4 cellular contexts compared by ENCODE assay signal in genomic region chr20:35884541-35884865, GRCh38.
A peak's percentile ranks its signal among the peaks of the same experiment; 100 is the strongest.
TF ChIP-seq lines count a peak whose summit lies in the region.

No MANE protein-coding gene starts in this region.

TF ChIP-seq in SK-N-SH, 30 proteins besides CTCF, POLR2A, EP300 and RAD21 (continues in another document):
- TF ChIP-seq FOXJ3 (CRISPR knock-in tag; IDR thresholded peaks at IDR 0.05) = no peak
- no peak for TF ChIP-seq FOSL2 (IDR thresholded peaks at IDR 0.05; ENCODE audit: borderline replicate concordance, low read depth)
- TF ChIP-seq JUND (IDR thresholded peaks at IDR 0.05) = no peak
- no peak for TF ChIP-seq MEF2A (IDR thresholded peaks at IDR 0.05; ENCODE audit: borderline replicate concordance, low read depth)
- TF ChIP-seq MXI1 (IDR thresholded peaks at IDR 0.05; ENCODE audit: low read depth, low read length) = no peak
- no peak for TF ChIP-seq NRF1 (IDR thresholded peaks at IDR 0.05; ENCODE audit: low read depth, low read length)
- TF ChIP-seq ELF1 (IDR thresholded peaks at IDR 0.05) = no peak
- TF ChIP-seq SIN3A (IDR thresholded peaks at IDR 0.05; ENCODE audit: borderline replicate concordance, low read depth, low read length) = no peak
- no peak for TF ChIP-seq YY1 (IDR thresholded peaks at IDR 0.05; ENCODE audit: low read depth)
- TF ChIP-seq USF2 (IDR thresholded peaks at IDR 0.05; ENCODE audit: borderline replicate concordance, low read depth, low read length) = no peak
- TF ChIP-seq TAF1 (IDR thresholded peaks at IDR 0.05; ENCODE audit: borderline replicate concordance, low read depth, low read length) = no peak
- TF ChIP-seq EZH2phosphoT487 (IDR thresholded peaks at IDR 0.05; ENCODE audit: borderline replicate concordance, low read depth) = no peak
- no peak for TF ChIP-seq TEAD4 (IDR thresholded peaks at IDR 0.05; ENCODE audit: borderline replicate concordance, insufficient read depth)
- no peak for TF ChIP-seq USF1 (IDR thresholded peaks at IDR 0.05; ENCODE audit: borderline replicate concordance, low read depth)
- no peak for TF ChIP-seq PBX3 (IDR thresholded peaks at IDR 0.05)

TF ChIP-seq in SK-N-SH treated with all-trans-retinoic acid at 6 μM for 48 hours, 23 proteins besides CTCF, POLR2A, EP300 and RAD21 (continues in another document):
- TF ChIP-seq CSDC2 (CRISPR knock-in tag; IDR thresholded peaks at IDR 0.05) (no peak), ZNF565 (CRISPR knock-in tag; conservative IDR thresholded peaks at IDR 0.05; ENCODE audit: low read depth) (no peak), TSHZ2 (CRISPR knock-in tag; IDR thresholded peaks at IDR 0.05) (no peak), OSR1 (CRISPR knock-in tag; IDR thresholded peaks at IDR 0.05) (no peak), ESRRG (CRISPR knock-in tag; IDR thresholded peaks at IDR 0.05) (no peak), ZNF8 (CRISPR knock-in tag; IDR thresholded peaks at IDR 0.05) (no peak), POU6F1 (CRISPR knock-in tag; IDR thresholded peaks at IDR 0.05; ENCODE audit: borderline replicate concordance, low read depth) (no peak), PATZ1 (CRISPR knock-in tag; IDR thresholded peaks at IDR 0.05; ENCODE audit: borderline replicate concordance) (no peak), ZFP30 (CRISPR knock-in tag; IDR thresholded peaks at IDR 0.05) (no peak)

TF ChIP-seq in endothelial cell of umbilical vein, 7 proteins besides CTCF, POLR2A, EP300 and RAD21:
- TF ChIP-seq GATA2 (IDR thresholded peaks at IDR 0.05; ENCODE audit: insufficient read depth, insufficient read length, low read depth, low read length) = no peak

TF ChIP-seq in neural cell, 6 proteins besides CTCF, POLR2A, EP300 and RAD21:
- TF ChIP-seq SMC3 (conservative IDR thresholded peaks at IDR 0.05; ENCODE audit: poor library complexity) (peak; percentile 9), REST (IDR thresholded peaks at IDR 0.05; ENCODE audit: borderline replicate concordance) (no peak), MXI1 (conservative IDR thresholded peaks at IDR 0.05; ENCODE audit: poor library complexity, severe bottlenecking) (no peak), EZH2 (IDR thresholded peaks at IDR 0.05; ENCODE audit: borderline replicate concordance, insufficient read depth, low read length, poor library complexity, severe bottlenecking) (no peak), TAF1 (IDR thresholded peaks at IDR 0.05; ENCODE audit: low read depth) (no peak), POLR2AphosphoS5 (IDR thresholded peaks at IDR 0.05) (no peak)
